1 cellular context compared by ENCODE assay signal in the genomic region with DNA sequence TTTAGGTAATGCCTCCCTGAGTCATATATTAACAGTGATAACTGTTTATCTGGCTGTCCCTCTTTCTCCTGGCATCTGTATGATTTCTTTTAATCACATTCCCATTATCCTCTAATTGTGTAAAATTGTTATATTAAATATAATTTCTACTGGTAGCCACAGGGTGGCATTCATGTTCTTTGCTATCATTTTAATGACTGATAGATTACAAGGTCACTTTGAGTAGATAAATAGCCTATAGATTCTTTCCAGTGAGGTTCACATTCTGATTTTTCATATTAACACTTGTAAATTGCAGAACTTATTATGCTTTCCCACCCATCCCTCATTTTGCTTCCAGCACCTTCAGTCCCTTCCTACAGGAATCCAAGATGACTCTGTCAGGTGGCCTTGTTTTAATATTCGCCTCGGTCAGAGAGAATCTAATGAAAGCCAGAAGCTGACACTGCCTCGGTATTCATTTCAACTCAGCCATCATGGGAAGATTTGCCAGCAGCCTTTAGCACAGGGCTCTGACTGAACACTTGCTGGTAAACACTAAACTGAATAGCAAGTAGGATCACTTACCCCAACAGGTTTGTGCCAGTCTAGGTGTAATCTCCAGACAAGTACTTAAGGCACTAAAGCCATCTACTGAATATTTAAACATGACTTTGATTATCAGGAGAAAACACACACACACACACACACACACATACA.
TF ChIP-seq lines count a peak whose summit lies in the region.

No MANE protein-coding gene starts in this region.

TF ChIP-seq in IMR-90, 13 proteins besides CTCF, POLR2A, EP300 and RAD21 (continued from another document):
- TF ChIP-seq RFX5 (IDR thresholded peaks at IDR 0.05; ENCODE audit: low read depth, low read length) (no peak), MXI1 (IDR thresholded peaks at IDR 0.05; ENCODE audit: borderline replicate concordance, low read depth, low read length) (no peak), CHD1 (IDR thresholded peaks at IDR 0.05; ENCODE audit: low read depth, low read length) (no peak), FOS (IDR thresholded peaks at IDR 0.05; ENCODE audit: low read depth, low read length) (no peak), NFE2L2 (IDR thresholded peaks at IDR 0.05; ENCODE audit: low read depth, low read length) (no peak), MAFK (IDR thresholded peaks at IDR 0.05; ENCODE audit: low read depth, low read length) (no peak), BHLHE40 (IDR thresholded peaks at IDR 0.05; ENCODE audit: low read depth, low read length) (no peak), MAZ (IDR thresholded peaks at IDR 0.05; ENCODE audit: borderline replicate concordance, low read depth, low read length) (no peak)
- TF ChIP-seq, protein P1, sequence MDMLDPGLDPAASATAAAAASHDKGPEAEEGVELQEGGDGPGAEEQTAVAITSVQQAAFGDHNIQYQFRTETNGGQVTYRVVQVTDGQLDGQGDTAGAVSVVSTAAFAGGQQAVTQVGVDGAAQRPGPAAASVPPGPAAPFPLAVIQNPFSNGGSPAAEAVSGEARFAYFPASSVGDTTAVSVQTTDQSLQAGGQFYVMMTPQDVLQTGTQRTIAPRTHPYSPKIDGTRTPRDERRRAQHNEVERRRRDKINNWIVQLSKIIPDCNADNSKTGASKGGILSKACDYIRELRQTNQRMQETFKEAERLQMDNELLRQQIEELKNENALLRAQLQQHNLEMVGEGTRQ (IDR thresholded peaks at IDR 0.05; ENCODE audit: low read depth, low read length): no peak
- TF ChIP-seq, protein P2, sequence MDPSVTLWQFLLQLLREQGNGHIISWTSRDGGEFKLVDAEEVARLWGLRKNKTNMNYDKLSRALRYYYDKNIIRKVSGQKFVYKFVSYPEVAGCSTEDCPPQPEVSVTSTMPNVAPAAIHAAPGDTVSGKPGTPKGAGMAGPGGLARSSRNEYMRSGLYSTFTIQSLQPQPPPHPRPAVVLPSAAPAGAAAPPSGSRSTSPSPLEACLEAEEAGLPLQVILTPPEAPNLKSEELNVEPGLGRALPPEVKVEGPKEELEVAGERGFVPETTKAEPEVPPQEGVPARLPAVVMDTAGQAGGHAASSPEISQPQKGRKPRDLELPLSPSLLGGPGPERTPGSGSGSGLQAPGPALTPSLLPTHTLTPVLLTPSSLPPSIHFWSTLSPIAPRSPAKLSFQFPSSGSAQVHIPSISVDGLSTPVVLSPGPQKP (IDR thresholded peaks at IDR 0.05; ENCODE audit: borderline replicate concordance, low read depth, low read length): no peak
